21 cellular contexts compared by ENCODE assay signal in genomic region chr2:200751786-200752185, GRCh38. TPM values are rescaled to one million over a fixed set of nuclear protein-coding genes. Genes with fewer than 3 reads are reported as not detected.
DNase-seq lines count a peak whose midpoint lies in the region; ATAC-seq, FAIRE-seq and TF ChIP-seq lines count a peak whose summit lies in the region.
"Had no signal": no experiment of that assay in that cellular context is flagged by ENCODE, and none has a peak within 500 bp of the region (broad histone marks: within the 10 kb centered on the region; RNA-seq: fewer than 3 reads in every experiment).

No MANE protein-coding gene starts in this region.

- no peak overlapping the region for H3K9ac ChIP-seq in liver (ENCODE audit: low read depth in 1 of 2, low read length in 2 of 2)
- H3K9ac ChIP-seq: BLaER1 had no signal

- no peak for TF ChIP-seq CTCF in liver (IDR thresholded peaks at IDR 0.05; ENCODE audit: low read depth, low read length, missing input control)
- TF ChIP-seq CTCF in right lobe of liver (IDR thresholded peaks at IDR 0.05) = no peak
- no peak for TF ChIP-seq CTCF in coronary artery (IDR thresholded peaks at IDR 0.05)
- no peak for TF ChIP-seq CTCF in D721Med (IDR thresholded peaks at IDR 0.05; ENCODE audit: insufficient read depth, missing control alignments)

- 90% methylated on average over 2 of the region's 2 CpGs for WGBS in liver
- 75% methylated on average over 1 of the region's 2 CpGs for WGBS in right lobe of liver (ENCODE audit: insufficient coverage, low coverage, low lambda C conversion rate, missing lambda C conversion rate)

- no peak overlapping the region for H3K4me3 ChIP-seq in liver (ENCODE audit: low read depth in 1 of 3, low read length in 3 of 3)
- no peak overlapping the region for H3K4me3 ChIP-seq in right lobe of liver
- no peak overlapping the region for H3K4me3 ChIP-seq in coronary artery
- H3K4me3 ChIP-seq: BLaER1 had no signal

- DNase-seq in right lobe of liver = no peak
- DNase-seq in coronary artery (ENCODE audit: low spot score) = no peak
- DNase-seq in kidney tubule cell (ENCODE audit: low spot score) = peak; percentile 46
- no peak for DNase-seq in glomerular visceral epithelial cell (ENCODE audit: extremely low spot score)
- DNase-seq in GOT3 (lab: John Stamatoyannopoulos, UW) = no peak
- no peak for DNase-seq in D721Med (ENCODE audit: insufficient read length, low spot score)
- DNase-seq in putamen (ENCODE audit: low spot score) = no peak
- DNase-seq: CD8-positive, alpha-beta T cell; DMS79; H7; NCI-H1417; NCI-H187; NCI-H2107; NCI-H510A; NCI-H748 treated with DMSO at 0.1 percent for 48 hours; NK-92 treated with Interleukin-12 subunit alpha and Interleukin-12 subunit beta, amount 100 ng/mL, for 24 hours; SHP77 had no signal

- no peak for ATAC-seq in right lobe of liver
- ATAC-seq: CD8-positive, alpha-beta T cell had no signal

- TF ChIP-seq RAD21 in liver (IDR thresholded peaks at IDR 0.05) = no peak

- H3K4me1 ChIP-seq in liver (ENCODE audit: control insufficient read depth in 4 of 4, insufficient read depth in 4 of 4, low read length in 3 of 4) (peaks cover 13 to 40% (median 22%) of the 10 kb centered on the region in 4 donors), right lobe of liver (peaks cover 0 to 55% (median 12%) of the 10 kb centered on the region in 4 donors)

- TF ChIP-seq POLR2A in right lobe of liver (IDR thresholded peaks at IDR 0.05) = no peak

- intact Hi-C loops in right lobe of liver (cut with DNase I) = no loop called here

- no peaks in the 10 kb centered on the region for H3K27me3 ChIP-seq in liver (ENCODE audit: control insufficient read depth in 4 of 4, insufficient read depth in 4 of 4, low read length in 3 of 4)
- H3K27me3 ChIP-seq in right lobe of liver = no peaks in the 10 kb centered on the region
- H3K27me3 ChIP-seq: BLaER1 had no signal

- no peaks in the 10 kb centered on the region for H3K36me3 ChIP-seq in liver (ENCODE audit: control insufficient read depth in 4 of 4, insufficient read depth in 3 of 4, low read depth in 1 of 4, low read length in 3 of 4)
- no peaks in the 10 kb centered on the region for H3K36me3 ChIP-seq in right lobe of liver

- no peak for FAIRE-seq in D721Med (lab: Jason Lieb, UNC)
- FAIRE-seq: A204.1 had no signal

- H3K27ac ChIP-seq in liver (ENCODE audit: low read depth in 1 of 2, low read length in 2 of 2) = peak overlapping the region; percentile 45 to 70
- peak overlapping the region in 1 of 3 donors; percentile 66 for H3K27ac ChIP-seq in right lobe of liver
- H3K27ac ChIP-seq in coronary artery = peak overlapping the region; percentile 15 to 50
- H3K27ac ChIP-seq: BLaER1, HL-60 had no signal

- H3K9me3 ChIP-seq in liver (ENCODE audit: control insufficient read depth in 4 of 4, low read length in 3 of 4) (no peaks in the 10 kb centered on the region), right lobe of liver (no peaks in the 10 kb centered on the region)
- H3K9me3 ChIP-seq: BLaER1 had no signal

TF ChIP-seq in liver, 16 proteins besides CTCF, POLR2A, EP300 and RAD21:
- no peak for TF ChIP-seq REST (IDR thresholded peaks at IDR 0.05)
- no peak for TF ChIP-seq JUND (IDR thresholded peaks at IDR 0.05)
- no peak for TF ChIP-seq NR2F2 (IDR thresholded peaks at IDR 0.05)
- TF ChIP-seq FOXA2 (IDR thresholded peaks at IDR 0.05) = no peak
- TF ChIP-seq ATF3 (IDR thresholded peaks at IDR 0.05) = no peak
- TF ChIP-seq MAX (IDR thresholded peaks at IDR 0.05) = no peak
- no peak for TF ChIP-seq RXRA (IDR thresholded peaks at IDR 0.05)
- no peak for TF ChIP-seq FOXA1 (IDR thresholded peaks at IDR 0.05)
- TF ChIP-seq HNF4G (IDR thresholded peaks at IDR 0.05) = no peak
- no peak for TF ChIP-seq GABPA (IDR thresholded peaks at IDR 0.05 in 1 of 2, conservative IDR thresholded peaks at IDR 0.05 in 1 of 2)
- TF ChIP-seq SP1 (IDR thresholded peaks at IDR 0.05) = no peak
- no peak for TF ChIP-seq YY1 (IDR thresholded peaks at IDR 0.05)
- TF ChIP-seq EGR1 (IDR thresholded peaks at IDR 0.05; ENCODE audit: low read depth in 2 of 2) = no peak

RNA-seq across cellular contexts. Expression of gene BZW1, which starts 59.9 kb away (rescaled TPM):
- total RNA-seq in liver (100 to 1,000 TPM; 169 to 189 TPM), right lobe of liver (100 to 1,000 TPM; 176 to 239 (median 210) TPM)
- 100 to 1,000 TPM in 1 of 2 donors, 10 to 100 TPM in 1; 63.0 to 154 TPM for polyA plus RNA-seq in liver
